In the genomic region with DNA sequence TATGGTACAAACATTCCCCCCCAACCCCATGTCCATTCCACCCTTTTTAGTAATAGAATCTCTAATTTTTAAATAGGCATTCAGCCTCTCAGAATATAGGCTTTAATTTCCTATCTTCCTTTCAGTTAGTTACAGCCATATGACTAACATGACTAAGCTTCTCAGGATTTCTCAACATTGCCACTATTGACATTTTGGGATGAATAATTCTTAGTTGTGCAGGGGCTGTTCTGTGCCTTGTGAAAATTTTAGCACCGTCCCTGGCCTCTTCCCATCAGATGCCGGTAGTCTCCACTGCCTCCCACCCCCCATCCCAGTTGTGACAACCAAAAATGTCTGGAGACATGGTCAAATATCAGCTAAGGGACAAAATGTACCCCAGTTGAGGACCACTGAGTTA, we compare ENCODE assay signal across 18 cellular contexts.
DNase-seq lines count a peak whose midpoint lies in the region; ATAC-seq and TF ChIP-seq lines count a peak whose summit lies in the region.
"Had no signal": no experiment of that assay in that cellular context is flagged by ENCODE, and none has a peak within 500 bp of the region (broad histone marks: within the 10 kb centered on the region; RNA-seq: fewer than 3 reads in every experiment).

No MANE protein-coding gene starts in this region.

- intact Hi-C loops in Panc1 (cut with micrococcal nuclease; ENCODE audit: unreplicated experiment) (no loop called here), sciatic nerve (cut with DNase I) (no loop called here)

- no peaks in the 10 kb centered on the region for H3K36me3 Mint-ChIP-seq in chondrocyte (ENCODE audit: low read depth)
- no peaks in the 10 kb centered on the region for H3K36me3 Mint-ChIP-seq in CD8-positive, alpha-beta memory T cell
- H3K36me3 Mint-ChIP-seq: activated naive CD4-positive, alpha-beta T cell treated with anti-CD3 and anti-CD28 coated beads, Interleukin-2, amount 50 U/mL, for 24 hours had no signal

- no peak overlapping the region for H3K4me3 ChIP-seq in Panc1 (ENCODE audit: low read depth in 2 of 2, low read length in 2 of 2)
- no peak overlapping the region for H3K4me3 ChIP-seq in mesenchymal stem cell (ENCODE audit: insufficient read depth in 1 of 2, low read depth in 1 of 2, low read length in 2 of 2)
- no peak overlapping the region for H3K4me3 ChIP-seq in CD8-positive, alpha-beta memory T cell (ENCODE audit: low read length)
- H3K4me3 ChIP-seq: testis had no signal

- no peak overlapping the region for H3K4me3 Mint-ChIP-seq in chondrocyte (ENCODE audit: unreplicated experiment)
- H3K4me3 Mint-ChIP-seq in CD8-positive, alpha-beta memory T cell: no peak overlapping the region
- H3K4me3 Mint-ChIP-seq: activated naive CD4-positive, alpha-beta T cell treated with anti-CD3 and anti-CD28 coated beads, Interleukin-2, amount 50 U/mL, for 24 hours; CD4-positive, alpha-beta T cell had no signal

- in situ Hi-C loops in Panc1 (cut with HindIII; ENCODE audit: low pct_unique_long_range_greater_than_20kb, low sequenced_read_pairs): no loop called here

- peaks cover 74% of the 10 kb centered on the region for H3K4me1 Mint-ChIP-seq in chondrocyte (ENCODE audit: low read depth)
- H3K4me1 Mint-ChIP-seq in CD8-positive, alpha-beta memory T cell: no peaks in the 10 kb centered on the region
- H3K4me1 Mint-ChIP-seq: activated naive CD4-positive, alpha-beta T cell treated with anti-CD3 and anti-CD28 coated beads, Interleukin-2, amount 50 U/mL, for 24 hours had no signal

- H3K4ac ChIP-seq in mesenchymal stem cell (ENCODE audit: low read depth in 1 of 2, low read length in 2 of 2): peak overlapping the region in 1 of 2 experiments; percentile 66

- ATAC-seq in Panc1 (0 out of 2 replicates have a peak, but pooled peaks have one; percentile 53), sciatic nerve (no peak)

- POLR2A ChIA-PET in Panc1 (lab: Charles Lee): no interaction called here
- POLR2A ChIA-PET in CD8-positive, alpha-beta memory T cell (lab: Charles Lee): no interaction called here

- H3K79me1 ChIP-seq in mesenchymal stem cell (replicated peaks; ENCODE audit: low read length, poor library complexity, severe bottlenecking): no peaks in the 10 kb centered on the region

- peak overlapping the region; percentile 67 for H2AK5ac ChIP-seq in mesenchymal stem cell (ENCODE audit: low read length, severe bottlenecking)

- no peak overlapping the region for H3K23ac ChIP-seq in mesenchymal stem cell (ENCODE audit: low read length in 2 of 2)

- H4K8ac ChIP-seq in mesenchymal stem cell (ENCODE audit: low read length): no peak overlapping the region

- H3K36me3 ChIP-seq in Panc1 (ENCODE audit: control insufficient read depth, insufficient read depth, low read length) (no peaks in the 10 kb centered on the region), mesenchymal stem cell (ENCODE audit: control insufficient read depth in 1 of 2, insufficient read depth in 2 of 2, low read depth in 1 of 2, low read length in 2 of 2) (no peaks in the 10 kb centered on the region)
- no peaks in the 10 kb centered on the region for H3K36me3 ChIP-seq in CD8-positive, alpha-beta memory T cell (ENCODE audit: insufficient read depth, low read length)
- H3K36me3 ChIP-seq: neutrophil had no signal

- CTCF ChIA-PET in Panc1 (lab: Charles Lee): interaction anchor here (0.6 kb wide), 1 partner anchor 58 kb away, joined by 4 read pairs; no protein-coding TSS in a partner anchor
- CTCF ChIA-PET in CD8-positive, alpha-beta memory T cell (lab: Charles Lee): no interaction called here

- no peak overlapping the region for H3K27ac ChIP-seq in Panc1 (ENCODE audit: low read length)
- H3K27ac ChIP-seq in mesenchymal stem cell (ENCODE audit: low read length, poor library complexity, severe bottlenecking): peak overlapping the region; percentile 47
- H3K27ac ChIP-seq in CD8-positive, alpha-beta memory T cell (ENCODE audit: low read depth, low read length): no peak overlapping the region
- H3K27ac ChIP-seq: neutrophil, testis had no signal

- no peaks in the 10 kb centered on the region for H3K27me3 Mint-ChIP-seq in chondrocyte (ENCODE audit: low read depth)
- no peaks in the 10 kb centered on the region for H3K27me3 Mint-ChIP-seq in CD8-positive, alpha-beta memory T cell
- H3K27me3 Mint-ChIP-seq: activated naive CD4-positive, alpha-beta T cell treated with anti-CD3 and anti-CD28 coated beads, Interleukin-2, amount 50 U/mL, for 24 hours; CD4-positive, alpha-beta T cell had no signal

- peak overlapping the region; percentile 96 for H3K27ac Mint-ChIP-seq in chondrocyte (ENCODE audit: unreplicated experiment)
- peak overlapping the region in 1 of 8 donors; percentile 46 for H3K27ac Mint-ChIP-seq in CD8-positive, alpha-beta memory T cell
- H3K27ac Mint-ChIP-seq: activated naive CD4-positive, alpha-beta T cell treated with anti-CD3 and anti-CD28 coated beads, Interleukin-2, amount 50 U/mL, for 24 hours; CD4-positive, alpha-beta T cell had no signal

- H3K4me2 ChIP-seq in mesenchymal stem cell (ENCODE audit: low read length, poor library complexity, severe bottlenecking): no peak overlapping the region

- no peak overlapping the region for H2BK15ac ChIP-seq in mesenchymal stem cell (ENCODE audit: low read depth, poor library complexity, severe bottlenecking)

- H3K18ac ChIP-seq in mesenchymal stem cell (ENCODE audit: low read depth in 1 of 2, low read length in 2 of 2): no peak overlapping the region

- H3K27me3 ChIP-seq in Panc1 (ENCODE audit: control insufficient read depth, insufficient read depth, low read length): no peaks in the 10 kb centered on the region
- no peaks in the 10 kb centered on the region for H3K27me3 ChIP-seq in mesenchymal stem cell (ENCODE audit: control insufficient read depth in 1 of 2, insufficient read depth in 1 of 2, low read length in 2 of 2)
- H3K27me3 ChIP-seq in CD8-positive, alpha-beta memory T cell (ENCODE audit: insufficient read depth, low read length, poor library complexity, severe bottlenecking): no peaks in the 10 kb centered on the region
- H3K27me3 ChIP-seq: neutrophil, testis had no signal

- WGBS in mesenchymal stem cell: 67% methylated on average over 2 of the region's 2 CpGs

- H3K9me3 ChIP-seq in Panc1 (ENCODE audit: control insufficient read depth, insufficient read depth, low read depth, low read length) (no peaks in the 10 kb centered on the region), mesenchymal stem cell (ENCODE audit: control insufficient read depth, low read length) (no peaks in the 10 kb centered on the region)
- no peaks in the 10 kb centered on the region for H3K9me3 ChIP-seq in CD8-positive, alpha-beta memory T cell (ENCODE audit: low read length)
- H3K9me3 ChIP-seq: neutrophil, testis had no signal

- DNase-seq in ELR (ENCODE audit: low read depth) (peak; percentile 40), Panc1 (ENCODE audit: low read depth, low spot score) (no peak), chondrocyte (ENCODE audit: low spot score) (no peak), mesenchymal stem cell (peak; percentile 32), SHP77 treated with DMSO at 0.1 percent for 48 hours (lab: John Stamatoyannopoulos, UW) (no peak), NCI-H69 (lab: John Stamatoyannopoulos, UW) (no peak), sciatic nerve (ENCODE audit: low spot score) (no peak)
- DNase-seq in CD8-positive, alpha-beta memory T cell: no peak
- DNase-seq: activated CD4-positive, alpha-beta T cell treated with anti-CD3 and anti-CD28 coated beads for 1 hour; CD4-positive, alpha-beta T cell; DMS53; head of caudate nucleus; NCI-H1417; retina; T-helper 9 cell; testis had no signal

- no peak overlapping the region for H2BK5ac ChIP-seq in mesenchymal stem cell (ENCODE audit: low read depth, low read length, poor library complexity, severe bottlenecking)

- H2AFZ ChIP-seq in mesenchymal stem cell (ENCODE audit: low read depth, low read length): no peak overlapping the region

- peak overlapping the region; percentile 60 for H3K9ac ChIP-seq in mesenchymal stem cell (ENCODE audit: low read length)

- no peak overlapping the region for H4K91ac ChIP-seq in mesenchymal stem cell (ENCODE audit: low read length)

- no peak overlapping the region for H2BK12ac ChIP-seq in mesenchymal stem cell (ENCODE audit: low read length in 2 of 2)

- TF ChIP-seq CTCF in Panc1 (IDR thresholded peaks at IDR 0.05) (no peak), chondrocyte (IDR thresholded peaks at IDR 0.05) (no peak)

- H3K4me1 ChIP-seq in Panc1 (ENCODE audit: control insufficient read depth, insufficient read depth, low read length): no peaks in the 10 kb centered on the region
- peaks cover 3% of the 10 kb centered on the region for H3K4me1 ChIP-seq in mesenchymal stem cell (ENCODE audit: control insufficient read depth, insufficient read depth, low read depth, low read length)
- no peaks in the 10 kb centered on the region for H3K4me1 ChIP-seq in CD8-positive, alpha-beta memory T cell (ENCODE audit: insufficient read depth, low read length)
- H3K4me1 ChIP-seq: testis had no signal

- H3K14ac ChIP-seq in mesenchymal stem cell (ENCODE audit: low read length in 2 of 2): no peak overlapping the region

- H2BK120ac ChIP-seq in mesenchymal stem cell (ENCODE audit: low read depth, low read length): no peak overlapping the region

- BruUV-seq in Panc1 (replicated peaks; lab: Mats Ljungman, UMichigan): no TSS peak

- peaks cover 2% of the 10 kb centered on the region for H3K9me3 Mint-ChIP-seq in chondrocyte (ENCODE audit: low read depth)
- H3K9me3 Mint-ChIP-seq in CD8-positive, alpha-beta memory T cell: peaks cover 0 to 1% (median 0%) of the 10 kb centered on the region in 5 donors
- H3K9me3 Mint-ChIP-seq: activated naive CD4-positive, alpha-beta T cell treated with anti-CD3 and anti-CD28 coated beads, Interleukin-2, amount 50 U/mL, for 24 hours; CD4-positive, alpha-beta T cell had no signal

Comparison
In these comparisons a context has a peak if more than half of its experiments do, and no peak if none do; other contexts are left out.
1. DNase-seq: peak in ELR (single experiment) and mesenchymal stem cell (single experiment); none in Panc1 (single experiment), chondrocyte (single experiment), CD8-positive, alpha-beta memory T cell (0 of 5), SHP77 treated with DMSO at 0.1 percent for 48 hours (single experiment), NCI-H69 (single experiment) and sciatic nerve (single experiment).